ENCODE assay signal across 9 cellular contexts in the genomic region with DNA sequence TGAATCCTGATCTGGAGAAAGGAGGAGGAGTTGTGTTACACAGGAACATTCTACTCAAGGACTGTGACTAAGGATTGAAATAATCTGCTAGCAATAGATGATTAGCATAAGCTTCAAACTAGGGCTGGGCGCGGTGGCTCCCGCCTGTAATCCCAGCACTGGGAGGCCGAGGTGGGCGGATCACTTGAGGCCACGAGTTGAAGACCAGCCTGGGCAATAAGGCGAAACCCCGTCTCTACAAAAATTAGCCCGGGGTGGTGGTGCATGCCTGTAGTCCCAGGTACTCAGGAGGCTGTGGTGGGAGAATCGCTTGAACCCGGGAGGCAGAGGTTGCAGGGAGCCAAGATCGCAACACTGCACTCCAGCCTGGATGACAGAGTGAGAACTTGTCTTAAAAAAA. TPM values are rescaled to one million over a fixed set of nuclear protein-coding genes. Genes with fewer than 3 reads are reported as not detected.
A peak's percentile ranks its signal among the peaks of the same experiment; 100 is the strongest.
DNase-seq lines count a peak whose midpoint lies in the region; ATAC-seq and TF ChIP-seq lines count a peak whose summit lies in the region.
"Had no signal": no experiment of that assay in that cellular context is flagged by ENCODE, and none has a peak within 500 bp of the region (broad histone marks: within the 10 kb centered on the region; RNA-seq: fewer than 3 reads in every experiment).

No MANE protein-coding gene starts in this region.

- ATAC-seq in CD4-positive, CD25-positive, alpha-beta regulatory T cell (ENCODE audit: low read depth in 2 of 2): no peak
- no peak for ATAC-seq in central memory CD8-positive, alpha-beta T cell (replicated peaks; ENCODE audit: extremely low read depth, poor library complexity, severe bottlenecking)
- no peak for ATAC-seq in HG03460 (IDR thresholded peaks at IDR 0.05; ENCODE audit: unreplicated experiment)

- no peaks in the 10 kb centered on the region for H3K27me3 Mint-ChIP-seq in CD4-positive, CD25-positive, alpha-beta regulatory T cell
- H3K27me3 Mint-ChIP-seq in central memory CD8-positive, alpha-beta T cell: no peaks in the 10 kb centered on the region
- H3K27me3 Mint-ChIP-seq in nephron (ENCODE audit: low read depth): peaks cover 5% of the 10 kb centered on the region

- H3K36me3 Mint-ChIP-seq in CD4-positive, CD25-positive, alpha-beta regulatory T cell: peaks cover 10% of the 10 kb centered on the region
- H3K36me3 Mint-ChIP-seq in central memory CD8-positive, alpha-beta T cell (ENCODE audit: insufficient read depth): peaks cover 17% of the 10 kb centered on the region
- H3K36me3 Mint-ChIP-seq in nephron (ENCODE audit: low read depth): peaks cover 21% of the 10 kb centered on the region

- peaks cover 25 to 61% (median 40%) of the 10 kb centered on the region in 4 donors for H3K4me1 Mint-ChIP-seq in CD4-positive, CD25-positive, alpha-beta regulatory T cell
- peaks cover 39% of the 10 kb centered on the region for H3K4me1 Mint-ChIP-seq in central memory CD8-positive, alpha-beta T cell
- H3K4me1 Mint-ChIP-seq in nephron: peaks cover 34% of the 10 kb centered on the region

- H3K9ac ChIP-seq in Karpas-422 (ENCODE audit: low read length): peak overlapping the region; percentile 81

- H3K4me3 Mint-ChIP-seq in CD4-positive, CD25-positive, alpha-beta regulatory T cell: peak overlapping the region; percentile 74 to 97 (median 91)
- H3K4me3 Mint-ChIP-seq in central memory CD8-positive, alpha-beta T cell: peak overlapping the region; percentile 57
- peak overlapping the region; percentile 82 to 97 (median 83) for H3K4me3 Mint-ChIP-seq in nephron

- peaks cover 37% of the 10 kb centered on the region for H3K4me1 ChIP-seq in CD4-positive, CD25-positive, alpha-beta regulatory T cell (ENCODE audit: control insufficient read depth, insufficient read depth, low read length, poor library complexity, severe bottlenecking)
- H3K4me1 ChIP-seq in Karpas-422 (ENCODE audit: low read length): peaks cover 23% of the 10 kb centered on the region

- H3K79me2 ChIP-seq in Karpas-422 (ENCODE audit: low read length): peaks cover 60% of the 10 kb centered on the region

- no peak overlapping the region for H3K27ac ChIP-seq in CD4-positive, CD25-positive, alpha-beta regulatory T cell (ENCODE audit: insufficient read depth, low read length, poor library complexity, severe bottlenecking)
- H3K27ac ChIP-seq in Karpas-422 (ENCODE audit: low read length): no peak overlapping the region

- H4K20me1 ChIP-seq in Karpas-422 (ENCODE audit: insufficient read depth, low read depth, low read length): no peaks in the 10 kb centered on the region; the same call in 1 of the 2 replicates

- peak overlapping the region in 1 of 3 donors; percentile 12 for H3K27ac Mint-ChIP-seq in CD4-positive, CD25-positive, alpha-beta regulatory T cell
- peak overlapping the region; percentile 95 for H3K27ac Mint-ChIP-seq in central memory CD8-positive, alpha-beta T cell (ENCODE audit: low read depth)
- H3K27ac Mint-ChIP-seq in nephron: no peak overlapping the region

- DNase-seq in CD4-positive, CD25-positive, alpha-beta regulatory T cell: no peak
- DNase-seq in Karpas-422: no peak
- DNase-seq in central memory CD8-positive, alpha-beta T cell (ENCODE audit: low spot score in 2 of 2): no peak
- DNase-seq in SKM-1 treated with dmso at 0.1 percent for 144 hours (lab: John Stamatoyannopoulos, UW; ENCODE audit: unreplicated experiment): no peak
- no peak for DNase-seq in GM20000 (ENCODE audit: low spot score)
- no peak for DNase-seq in activated gamma-delta T cell treated with Interleukin-2 at 50 U/mL for 16 hours
- DNase-seq: retina had no signal

- peak overlapping the region; percentile 94 for H3K4me3 ChIP-seq in CD4-positive, CD25-positive, alpha-beta regulatory T cell (ENCODE audit: low read depth, low read length)
- H3K4me3 ChIP-seq in Karpas-422 (ENCODE audit: low read length): peak overlapping the region; percentile 85

- no peaks in the 10 kb centered on the region for H3K9me2 ChIP-seq in Karpas-422 (replicated peaks; ENCODE audit: insufficient read depth, low read length)

- peaks cover 7% of the 10 kb centered on the region for H3K36me3 ChIP-seq in CD4-positive, CD25-positive, alpha-beta regulatory T cell (ENCODE audit: control insufficient read depth, insufficient read depth, low read length)
- H3K36me3 ChIP-seq in Karpas-422 (ENCODE audit: insufficient read depth, low read length): peaks cover 12% of the 10 kb centered on the region; the same call in 1 of the 2 replicates

- no peak overlapping the region for H2AFZ ChIP-seq in Karpas-422 (ENCODE audit: low read length)

- H3K27me3 ChIP-seq in CD4-positive, CD25-positive, alpha-beta regulatory T cell (ENCODE audit: control insufficient read depth, insufficient read depth, low read length): no peaks in the 10 kb centered on the region
- no peaks in the 10 kb centered on the region for H3K27me3 ChIP-seq in Karpas-422 (ENCODE audit: low read length)

- TF ChIP-seq CTCF in nephron (IDR thresholded peaks at IDR 0.05; ENCODE audit: unreplicated experiment in 3 of 3) (no peak), GM20000 (IDR thresholded peaks at IDR 0.05; ENCODE audit: extremely low read depth, missing control alignments) (no peak)

- no peaks in the 10 kb centered on the region for H3K9me3 Mint-ChIP-seq in CD4-positive, CD25-positive, alpha-beta regulatory T cell
- H3K9me3 Mint-ChIP-seq in central memory CD8-positive, alpha-beta T cell: no peaks in the 10 kb centered on the region
- no peaks in the 10 kb centered on the region for H3K9me3 Mint-ChIP-seq in nephron

- H3K9me3 ChIP-seq in CD4-positive, CD25-positive, alpha-beta regulatory T cell (ENCODE audit: control insufficient read depth in 2 of 2, low read length in 2 of 2): no peaks in the 10 kb centered on the region
- H3K9me3 ChIP-seq in Karpas-422 (ENCODE audit: low read length): no peaks in the 10 kb centered on the region

- H3K4me2 ChIP-seq in Karpas-422 (ENCODE audit: low read depth, low read length, poor library complexity, severe bottlenecking): peak overlapping the region; percentile 89

RNA-seq across cellular contexts. Expression of gene TRMT61B, which starts 1.5 kb away (rescaled TPM):
- total RNA-seq in CD4-positive, CD25-positive, alpha-beta regulatory T cell: 18.0 TPM
- polyA plus RNA-seq in CD4-positive, CD25-positive, alpha-beta regulatory T cell: 10 to 100 TPM; 19.7 to 23.6 (median 22.4) TPM
- 14.8 and 23.1 TPM in 2 replicates for total RNA-seq in Karpas-422 (2014; rRNA removed; shearing (Covaris generic); ENCODE audit: low replicate concordance)

RNA-seq across cellular contexts. Expression of gene WDR43, which starts 25.9 kb away (rescaled TPM):
- 70.1 TPM for total RNA-seq in CD4-positive, CD25-positive, alpha-beta regulatory T cell
- 10 to 100 TPM; 27.4 to 44.7 (median 39.3) TPM for polyA plus RNA-seq in CD4-positive, CD25-positive, alpha-beta regulatory T cell
- total RNA-seq in Karpas-422 (2014; rRNA removed; shearing (Covaris generic); ENCODE audit: low replicate concordance): 65.3 and 77.0 TPM in 2 replicates

RNA-seq across cellular contexts. Expression of gene SPDYA, which starts 58.0 kb away (rescaled TPM):
- 19.6 TPM for total RNA-seq in CD4-positive, CD25-positive, alpha-beta regulatory T cell
- polyA plus RNA-seq in CD4-positive, CD25-positive, alpha-beta regulatory T cell: under 1 TPM; 0.09 to 0.25 (median 0.16) TPM
- 0.76 and 0.78 TPM in 2 replicates for total RNA-seq in Karpas-422 (2014; rRNA removed; shearing (Covaris generic); ENCODE audit: low replicate concordance)

Comparison
In these comparisons a context has a peak if more than half of its experiments do, and no peak if none do; other contexts are left out.
1. RNA of gene SPDYA, which starts 58.0 kb away (total RNA-seq): 19.6 TPM in CD4-positive, CD25-positive, alpha-beta regulatory T cell (single experiment); 0.76 to 0.78 TPM in Karpas-422; every median in the first group is over 10 times any median in the second.
2. Peak in every context shown above with its lines, with median percentiles within 50 percentile points of each other: H3K4me3 Mint-ChIP-seq.